In the genomic region with DNA sequence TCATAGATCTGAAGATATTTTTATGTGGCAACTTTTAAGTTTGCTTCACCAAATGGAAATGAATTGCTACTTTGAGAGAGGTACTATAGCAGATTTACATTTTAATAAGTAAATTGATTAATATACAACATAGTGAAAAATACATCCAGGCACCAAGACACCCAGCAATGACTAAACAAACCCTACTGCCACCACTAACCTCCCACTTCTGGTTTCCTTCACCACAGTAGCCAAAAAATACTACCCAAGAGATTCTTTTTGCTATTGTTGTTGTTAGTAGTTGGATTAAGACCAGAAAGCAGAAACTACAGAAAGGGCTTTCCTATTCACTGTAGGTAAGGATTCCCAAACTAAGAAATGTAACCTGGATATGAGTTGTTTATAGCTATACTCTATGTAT, we compare ENCODE assay signal across 22 cellular contexts. TPM values are rescaled to one million over a fixed set of nuclear protein-coding genes. Genes with fewer than 3 reads are reported as not detected.
DNase-seq lines count a peak whose midpoint lies in the region; ATAC-seq, FAIRE-seq and TF ChIP-seq lines count a peak whose summit lies in the region.
"Had no signal": no experiment of that assay in that cellular context is flagged by ENCODE, and none has a peak within 500 bp of the region (broad histone marks: within the 10 kb centered on the region; RNA-seq: fewer than 3 reads in every experiment).

No MANE protein-coding gene starts in this region.

- intact Hi-C loops in posterior vena cava (cut with DNase I) = no loop called here

- H3K79me2 ChIP-seq in smooth muscle cell (ENCODE audit: low read depth) = peaks cover 36% of the 10 kb centered on the region

- no peak overlapping the region for H3K4me3 ChIP-seq in SK-N-MC
- no peak overlapping the region for H3K4me3 ChIP-seq in smooth muscle cell
- H3K4me3 ChIP-seq in upper lobe of left lung = no peak overlapping the region
- H3K4me3 ChIP-seq: hepatocyte, SJSA1, suprapubic skin had no signal

- H3K4me1 ChIP-seq in smooth muscle cell (ENCODE audit: low read depth) (no peaks in the 10 kb centered on the region), upper lobe of left lung (no peaks in the 10 kb centered on the region)
- H3K4me1 ChIP-seq: Caco-2, SJSA1, suprapubic skin had no signal

- no peak for TF ChIP-seq POLR2A in upper lobe of left lung (IDR thresholded peaks at IDR 0.05)

- in situ Hi-C loops in GM13976 (cut with MboI; ENCODE audit: low sequenced_read_pairs, unreplicated experiment) = no loop called here

- no peak overlapping the region for H2AFZ ChIP-seq in smooth muscle cell (ENCODE audit: low read depth)
- H2AFZ ChIP-seq: hepatocyte had no signal

- peaks cover 61% of the 10 kb centered on the region for H4K20me1 ChIP-seq in smooth muscle cell (ENCODE audit: low read depth)

- no peak for TF ChIP-seq EP300 in upper lobe of left lung (IDR thresholded peaks at IDR 0.05)

- peak; percentile 56 for FAIRE-seq in islet of Langerhans (lab: Jason Lieb, UNC)

- DNase-seq in GM13976 (ENCODE audit: low spot score) (peak; percentile 11), GM20000 (ENCODE audit: low spot score) (peak; percentile 1), SK-N-MC (ENCODE audit: low read depth, low spot score) (no peak), smooth muscle cell (lab: John Stamatoyannopoulos, UW; ENCODE audit: unreplicated experiment) (no peak), posterior vena cava (ENCODE audit: low spot score) (no peak), upper lobe of left lung (no peak), NCI-H1436 (lab: John Stamatoyannopoulos, UW) (no peak)
- DNase-seq: activated CD4-positive, alpha-beta T cell treated with anti-CD3 and anti-CD28 coated beads for 4 hours; activated naive CD8-positive, alpha-beta T cell treated with anti-CD3 and anti-CD28 coated beads, Interleukin-2, amount 10 ng/mL, durations not matched to agents 7 days and 5 days; activated T-cell treated with anti-CD3 and anti-CD28 coated beads, Interleukin-2, amount 50 U/mL, for 4 hours; AML-193; Caco-2; effector memory CD4-positive, alpha-beta T cell; NCI-H146; right cardiac atrium; stimulated activated CD4-positive, alpha-beta T cell treated with anti-CD3 and anti-CD28 coated beads, Interleukin-2, amount 100 ng/mL, for 48 hours had no signal

- no peak overlapping the region for H3K4me2 ChIP-seq in smooth muscle cell
- H3K4me2 ChIP-seq: hepatocyte, KMS-11 had no signal

- H3K36me3 ChIP-seq in SK-N-MC (ENCODE audit: insufficient read depth, low read length) = peaks cover 9% of the 10 kb centered on the region
- H3K36me3 ChIP-seq in smooth muscle cell (ENCODE audit: low read depth) = peaks cover 13% of the 10 kb centered on the region
- H3K36me3 ChIP-seq in upper lobe of left lung = peaks cover 0 to 14% (median 6%) of the 10 kb centered on the region in 4 donors

- H3K9ac ChIP-seq in SK-N-MC (ENCODE audit: insufficient read length) (no peak overlapping the region), smooth muscle cell (ENCODE audit: low read depth) (no peak overlapping the region)
- H3K9ac ChIP-seq: KMS-11 had no signal

- no peak for ATAC-seq in upper lobe of left lung (ENCODE audit: low FRiP score in 2 of 2)
- ATAC-seq: right cardiac atrium had no signal

- H3F3A ChIP-seq in smooth muscle cell (ENCODE audit: low read depth) = no peaks in the 10 kb centered on the region

- H3K27ac ChIP-seq in SK-N-MC (peak overlapping the region; percentile 51; the same call in 1 of the 2 replicates), smooth muscle cell (ENCODE audit: low read depth) (no peak overlapping the region), upper lobe of left lung (no peak overlapping the region)
- H3K27ac ChIP-seq: hepatocyte, HL-60, KMS-11, SJSA1, suprapubic skin had no signal

- TF ChIP-seq CTCF in GM13976 (IDR thresholded peaks at IDR 0.05; ENCODE audit: borderline replicate concordance, control extremely low read depth, extremely low read depth, insufficient read depth, missing control alignments) (no peak), GM20000 (IDR thresholded peaks at IDR 0.05; ENCODE audit: extremely low read depth, missing control alignments) (no peak), smooth muscle cell (IDR thresholded peaks at IDR 0.05; ENCODE audit: borderline replicate concordance, insufficient read depth, poor library complexity, severe bottlenecking) (no peak), upper lobe of left lung (IDR thresholded peaks at IDR 0.05) (no peak)

- no peaks in the 10 kb centered on the region for H3K27me3 ChIP-seq in smooth muscle cell (ENCODE audit: low read depth)
- H3K27me3 ChIP-seq in upper lobe of left lung = no peaks in the 10 kb centered on the region
- H3K27me3 ChIP-seq: hepatocyte, SJSA1, suprapubic skin had no signal

- no peaks in the 10 kb centered on the region for H3K9me3 ChIP-seq in SK-N-MC (ENCODE audit: low read depth, low read length)
- H3K9me3 ChIP-seq in smooth muscle cell (replicated peaks; ENCODE audit: low read depth) = no peaks in the 10 kb centered on the region
- H3K9me3 ChIP-seq in upper lobe of left lung = no peaks in the 10 kb centered on the region
- H3K9me3 ChIP-seq: Caco-2, SJSA1, suprapubic skin had no signal

RNA-seq across cellular contexts. Expression of a gene that starts 54.1 kb away (rescaled TPM):
- total RNA-seq in smooth muscle cell = 0.09 and 0.13 TPM in 2 replicates
- 0.78 and 1.0 TPM in 2 replicates for polyA plus RNA-seq in smooth muscle cell
- total RNA-seq in posterior vena cava = 1 to 10 TPM; 1.2 to 8.5 TPM
- total RNA-seq in upper lobe of left lung = under 1 TPM in 4 of 6 donors, not detected in 2; 0.15 to 0.86 (median 0.55) TPM

Comparison
In these comparisons a context has a peak if more than half of its experiments do, and no peak if none do; other contexts are left out.
1. DNase-seq: peak in GM13976 (single experiment) and GM20000 (single experiment); none in SK-N-MC (single experiment), smooth muscle cell (single experiment), posterior vena cava (single experiment), upper lobe of left lung (0 of 2) and NCI-H1436 (single experiment).